Comparison of ENCODE assay signal across 11 cellular contexts in genomic region chr21:38815060-38815405, GRCh38. TPM values are rescaled to one million over a fixed set of nuclear protein-coding genes. Genes with fewer than 3 reads are reported as not detected.
DNase-seq lines count a peak whose midpoint lies in the region; ATAC-seq and TF ChIP-seq lines count a peak whose summit lies in the region.
"Had no signal": no experiment of that assay in that cellular context is flagged by ENCODE, and none has a peak within 500 bp of the region (broad histone marks: within the 10 kb centered on the region; RNA-seq: fewer than 3 reads in every experiment).

No MANE protein-coding gene starts in this region.

- intact Hi-C loops in left ventricle myocardium inferior (cut with micrococcal nuclease): no loop called here
- intact Hi-C loops in cardiac septum (cut with DNase I): no loop called here
- intact Hi-C loops in activated T-helper 2 cell treated with anti-CD3 and anti-CD28 coated beads, Interferon-gamma antibody, Interleukin-2, Interleukin-4, amounts not matched to agents 10 μg/mL and 5 μg/mL and 100 μg/mL, durations not matched to agents 14 hours and 24 hours and 36 hours (cut with micrococcal nuclease): loop anchor here (10.0 kb wide), 1 partner anchor 60 kb away; no protein-coding TSS in a partner anchor
- intact Hi-C loops in lower lobe of right lung (cut with DNase I): no loop called here
- intact Hi-C loops in posterior vena cava (cut with DNase I): loop anchor here in 1 of 2 donors (10.0 kb wide), 1 partner anchor 290 kb away; no protein-coding TSS in a partner anchor

- H3K9me3 ChIP-seq in left ventricle myocardium inferior (replicated peaks): no peaks in the 10 kb centered on the region
- H3K9me3 ChIP-seq in lower lobe of right lung: no peaks in the 10 kb centered on the region

- H3K27ac ChIP-seq in left ventricle myocardium inferior (replicated peaks): peak overlapping the region; percentile 94
- H3K27ac ChIP-seq in lower lobe of right lung: peak overlapping the region; percentile 54

- DNase-seq in left ventricle myocardium inferior: no peak
- no peak for DNase-seq in cardiac septum (ENCODE audit: low spot score)
- no peak for DNase-seq in activated T-helper 2 cell treated with anti-CD3 and anti-CD28 coated beads, Interferon-gamma antibody, Interleukin-2, Interleukin-4, amounts not matched to agents 10 μg/mL and 5 μg/mL and 100 μg/mL, durations not matched to agents 14 hours and 24 hours and 36 hours (ENCODE audit: low spot score)
- no peak for DNase-seq in lower lobe of right lung
- DNase-seq in hippocampal formation (lab: John Stamatoyannopoulos, UW): no peak
- no peak for DNase-seq in NCI-H345 treated with DMSO at 0.1 percent for 48 hours (lab: John Stamatoyannopoulos, UW; ENCODE audit: unreplicated experiment)
- no peak for DNase-seq in posterior vena cava (ENCODE audit: low spot score)
- DNase-seq: activated CD4-positive, alpha-beta T cell treated with anti-CD3 and anti-CD28 coated beads, Interleukin-2, amount 50 U/mL, for 4 hours; activated naive CD4-positive, alpha-beta T cell treated with Interleukin-2 at 50 U/mL for 16 hours; T-helper 2 cell had no signal

- H3K4me3 ChIP-seq in left ventricle myocardium inferior (no peak overlapping the region), lower lobe of right lung (no peak overlapping the region)

- no peaks in the 10 kb centered on the region for H3K9me3 Mint-ChIP-seq in activated T-helper 2 cell treated with anti-CD3 and anti-CD28 coated beads, Interferon-gamma antibody, Interleukin-2, Interleukin-4, amounts not matched to agents 10 μg/mL and 5 μg/mL and 100 μg/mL, durations not matched to agents 14 hours and 24 hours and 36 hours

- no peak for ATAC-seq in lower lobe of right lung
- no peak for ATAC-seq in HG03280 (IDR thresholded peaks at IDR 0.05; ENCODE audit: unreplicated experiment)

- no peaks in the 10 kb centered on the region for H3K27me3 Mint-ChIP-seq in activated T-helper 2 cell treated with anti-CD3 and anti-CD28 coated beads, Interferon-gamma antibody, Interleukin-2, Interleukin-4, amounts not matched to agents 10 μg/mL and 5 μg/mL and 100 μg/mL, durations not matched to agents 14 hours and 24 hours and 36 hours (ENCODE audit: low read depth)

- peaks cover 73% of the 10 kb centered on the region for H3K4me1 ChIP-seq in left ventricle myocardium inferior
- H3K4me1 ChIP-seq in lower lobe of right lung: peaks cover 79% of the 10 kb centered on the region

- peaks cover 38% of the 10 kb centered on the region for H3K4me1 Mint-ChIP-seq in activated T-helper 2 cell treated with anti-CD3 and anti-CD28 coated beads, Interferon-gamma antibody, Interleukin-2, Interleukin-4, amounts not matched to agents 10 μg/mL and 5 μg/mL and 100 μg/mL, durations not matched to agents 14 hours and 24 hours and 36 hours (ENCODE audit: low read depth)

- H3K36me3 ChIP-seq in left ventricle myocardium inferior (peaks cover 97% of the 10 kb centered on the region), lower lobe of right lung (peaks cover 97% of the 10 kb centered on the region)

- H3K27ac Mint-ChIP-seq in activated T-helper 2 cell treated with anti-CD3 and anti-CD28 coated beads, Interferon-gamma antibody, Interleukin-2, Interleukin-4, amounts not matched to agents 10 μg/mL and 5 μg/mL and 100 μg/mL, durations not matched to agents 14 hours and 24 hours and 36 hours: peak overlapping the region; percentile 60

- H3K4me3 Mint-ChIP-seq in activated T-helper 2 cell treated with anti-CD3 and anti-CD28 coated beads, Interferon-gamma antibody, Interleukin-2, Interleukin-4, amounts not matched to agents 10 μg/mL and 5 μg/mL and 100 μg/mL, durations not matched to agents 14 hours and 24 hours and 36 hours (ENCODE audit: low read depth): no peak overlapping the region

- H3K27me3 ChIP-seq in left ventricle myocardium inferior (ENCODE audit: low read depth) (no peaks in the 10 kb centered on the region), lower lobe of right lung (ENCODE audit: low read depth) (no peaks in the 10 kb centered on the region)

- H3K36me3 Mint-ChIP-seq in activated T-helper 2 cell treated with anti-CD3 and anti-CD28 coated beads, Interferon-gamma antibody, Interleukin-2, Interleukin-4, amounts not matched to agents 10 μg/mL and 5 μg/mL and 100 μg/mL, durations not matched to agents 14 hours and 24 hours and 36 hours (ENCODE audit: low read depth): peaks cover 95% of the 10 kb centered on the region

- no peak for TF ChIP-seq CTCF in left ventricle myocardium inferior (IDR thresholded peaks at IDR 0.05; ENCODE audit: borderline replicate concordance)
- no peak for TF ChIP-seq CTCF in lower lobe of right lung (IDR thresholded peaks at IDR 0.05)

RNA-seq across cellular contexts. Expression of gene ETS2, which starts 9.3 kb away (rescaled TPM):
- total RNA-seq in left ventricle myocardium inferior (40.9 TPM), cardiac septum (36.4 TPM), lower lobe of right lung (160 TPM), posterior vena cava (10 to 100 TPM; 87.3 to 92.3 TPM)
- 62.8 and 63.9 TPM in 2 replicates for total RNA-seq in activated T-helper 2 cell treated with anti-CD3 and anti-CD28 coated beads, Interferon-gamma antibody, Interleukin-2, Interleukin-4, amounts not matched to agents 10 μg/mL and 5 μg/mL and 100 μg/mL, durations not matched to agents 14 hours and 24 hours and 36 hours
